Comparison of ENCODE assay signal across 12 cellular contexts in the genomic region with DNA sequence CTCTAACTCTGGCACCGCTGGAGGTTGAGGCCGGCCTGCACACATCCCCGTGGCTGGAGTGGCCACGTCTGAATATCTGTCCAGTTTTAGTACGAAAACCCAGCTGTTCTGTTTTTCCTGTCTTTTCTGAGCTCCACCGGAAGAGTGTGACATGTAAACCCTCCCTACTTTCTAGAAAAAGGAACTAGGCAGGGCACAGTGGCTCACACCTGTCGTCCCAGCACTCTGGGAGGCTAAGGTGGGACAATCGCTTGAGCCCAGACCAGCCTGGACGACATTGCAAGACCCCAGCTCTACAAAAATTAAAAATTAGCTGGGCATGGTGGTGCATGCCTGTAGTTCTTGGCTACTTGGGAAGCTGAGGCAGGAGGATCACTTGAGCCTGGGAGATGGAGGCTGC. TPM values are rescaled to one million over a fixed set of nuclear protein-coding genes. Genes with fewer than 3 reads are reported as not detected.
DNase-seq lines count a peak whose midpoint lies in the region; ATAC-seq, FAIRE-seq and TF ChIP-seq lines count a peak whose summit lies in the region.
"Had no signal": no experiment of that assay in that cellular context is flagged by ENCODE, and none has a peak within 500 bp of the region (broad histone marks: within the 10 kb centered on the region; RNA-seq: fewer than 3 reads in every experiment).

No MANE protein-coding gene starts in this region.

- WGBS in GM12878 (ENCODE audit: insufficient coverage, insufficient replicate concordance, low lambda C conversion rate, missing lambda C conversion rate) = 39% methylated on average over 9 of the region's 9 CpGs
- WGBS in spleen, 5 donors = 20 to 33% (median 24%) methylated on average over 9 of the region's 9 CpGs

- RAD21 ChIA-PET in GM12878 (lab: Charles Lee; ENCODE audit: unreplicated experiment) = no interaction called here

- H3K27me3 ChIP-seq in GM12878 (replicated peaks in 1 of 2; ENCODE audit: control insufficient read depth in 2 of 2, insufficient read depth in 2 of 2, low read length in 1 of 2) (no peaks in the 10 kb centered on the region), spleen (replicated peaks in 1 of 7) (no peaks in the 10 kb centered on the region)
- H3K27me3 ChIP-seq: foreskin keratinocyte had no signal

- no peak for TF ChIP-seq EP300 in GM12878 (IDR thresholded peaks at IDR 0.05; ENCODE audit: borderline replicate concordance in 1 of 2, control insufficient read depth in 1 of 2, low read depth in 2 of 2, low read length in 2 of 2)

- CTCF ChIA-PET in activated CD4-positive, alpha-beta T cell treated with anti-CD3 and anti-CD28 coated beads, Interleukin-2, amount 10 ng/mL, durations not matched to agents 7 days and 5 days (lab: Charles Lee) = interaction anchor here (0.9 kb wide), 1 partner anchor 11 kb away, joined by 3 read pairs; no protein-coding TSS in a partner anchor
- CTCF ChIA-PET in GM12878 (lab: Yijun Ruan, JAX) = no interaction called here

- ATAC-seq in GM12878 = no peak
- ATAC-seq: foreskin keratinocyte had no signal

- no peak for DNase-seq in activated CD4-positive, alpha-beta T cell treated with anti-CD3 and anti-CD28 coated beads, Interleukin-2, amount 10 ng/mL, durations not matched to agents 7 days and 5 days
- no peak for DNase-seq in activated CD4-positive, alpha-beta T cell treated with anti-CD3 and anti-CD28 coated beads, Interleukin-2, amount 50 U/mL, for 48 hours
- DNase-seq in GM12878 (ENCODE audit: low read depth, low spot score) = no peak
- no peak for DNase-seq in spleen
- DNase-seq in NCI-H1436 treated with DMSO at 0.1 percent for 48 hours (lab: John Stamatoyannopoulos, UW) = no peak
- DNase-seq in NCI-H526 treated with DMSO at 0.1 percent for 48 hours (lab: John Stamatoyannopoulos, UW) = no peak
- DNase-seq in effector CD4-positive, alpha-beta T cell = no peak
- DNase-seq: activated CD4-positive, alpha-beta T cell treated with anti-CD3 and anti-CD28 coated beads for 48 hours; foreskin keratinocyte had no signal

- H3K4me2 ChIP-seq in GM12878 (ENCODE audit: control insufficient read depth, insufficient read depth) = peak overlapping the region; percentile 46; the same call in 1 of the 2 replicates

- H3K27me3 Mint-ChIP-seq in activated CD4-positive, alpha-beta T cell treated with anti-CD3 and anti-CD28 coated beads, Interleukin-2, amount 10 ng/mL, durations not matched to agents 7 days and 5 days = no peaks in the 10 kb centered on the region
- no peaks in the 10 kb centered on the region for H3K27me3 Mint-ChIP-seq in IgD-negative memory B cell

- POLR2A ChIA-PET in activated CD4-positive, alpha-beta T cell treated with anti-CD3 and anti-CD28 coated beads, Interleukin-2, amount 10 ng/mL, durations not matched to agents 7 days and 5 days (lab: Charles Lee) = no interaction called here
- POLR2A ChIA-PET in GM12878 (lab: Charles Lee) = no interaction called here

- H3K4me3 Mint-ChIP-seq in activated CD4-positive, alpha-beta T cell treated with anti-CD3 and anti-CD28 coated beads, Interleukin-2, amount 10 ng/mL, durations not matched to agents 7 days and 5 days = peak overlapping the region; percentile 71
- peak overlapping the region; percentile 58 to 92 (median 77) for H3K4me3 Mint-ChIP-seq in IgD-negative memory B cell

- SMC1A ChIA-PET in GM12878 (lab: Charles Lee; ENCODE audit: uncharacterized antibody, unreplicated experiment) = no interaction called here

- H3K9ac ChIP-seq in GM12878 (ENCODE audit: control insufficient read depth, insufficient read depth, low read length) = no peak overlapping the region

- no TSS peak for BruUV-seq in GM12878 (replicated peaks; lab: Mats Ljungman, UMichigan)

- FAIRE-seq in GM12878 (lab: Jason Lieb, UNC) = no peak

- no peaks in the 10 kb centered on the region for H3K9me3 Mint-ChIP-seq in activated CD4-positive, alpha-beta T cell treated with anti-CD3 and anti-CD28 coated beads, Interleukin-2, amount 10 ng/mL, durations not matched to agents 7 days and 5 days
- no peaks in the 10 kb centered on the region for H3K9me3 Mint-ChIP-seq in IgD-negative memory B cell

- peaks cover 59% of the 10 kb centered on the region for H3K4me1 Mint-ChIP-seq in activated CD4-positive, alpha-beta T cell treated with anti-CD3 and anti-CD28 coated beads, Interleukin-2, amount 10 ng/mL, durations not matched to agents 7 days and 5 days
- peaks cover 8 to 22% (median 19%) of the 10 kb centered on the region in 3 donors for H3K4me1 Mint-ChIP-seq in IgD-negative memory B cell

- H3K79me2 ChIP-seq in GM12878 (ENCODE audit: control insufficient read depth, insufficient read depth, low read length) = no peaks in the 10 kb centered on the region

- peak overlapping the region; percentile 95 for H3K27ac Mint-ChIP-seq in activated CD4-positive, alpha-beta T cell treated with anti-CD3 and anti-CD28 coated beads, Interleukin-2, amount 10 ng/mL, durations not matched to agents 7 days and 5 days
- H3K27ac Mint-ChIP-seq in IgD-negative memory B cell = peak overlapping the region; percentile 76 to 80 (median 79)

- TF ChIP-seq POLR2A in GM12878 (IDR thresholded peaks at IDR 0.05; ENCODE audit: low read depth, low read length) = no peak
- no peak for TF ChIP-seq POLR2A in spleen (IDR thresholded peaks at IDR 0.05)

- no peaks in the 10 kb centered on the region for H3K36me3 ChIP-seq in GM12878 (ENCODE audit: control insufficient read depth in 2 of 2, insufficient read depth in 2 of 2, low read length in 1 of 2)
- no peaks in the 10 kb centered on the region for H3K36me3 ChIP-seq in spleen

- H3K27ac ChIP-seq in GM12878 (ENCODE audit: control insufficient read depth, insufficient read depth) (peak overlapping the region; percentile 7), spleen (peak overlapping the region in 7 of 8 donors; percentile 85 to 93 (median 89))
- H3K27ac ChIP-seq: foreskin keratinocyte had no signal

- H3K9me3 ChIP-seq in GM12878 (replicated peaks; ENCODE audit: control insufficient read depth, insufficient read depth, low read length) (no peaks in the 10 kb centered on the region), spleen (no peaks in the 10 kb centered on the region)

- H3K4me3 ChIP-seq in GM12878 (0 out of 2 replicates have a peak overlapping the region, but pooled peaks have one; percentile 13), spleen (peak overlapping the region in 1 of 8 donors; percentile 6)

- H3K4me1 ChIP-seq in GM12878 (ENCODE audit: control insufficient read depth, insufficient read depth, low read length) = peaks cover 47% of the 10 kb centered on the region
- H3K4me1 ChIP-seq in spleen = peaks cover 18 to 67% (median 60%) of the 10 kb centered on the region in 6 donors

- H3K36me3 Mint-ChIP-seq in activated CD4-positive, alpha-beta T cell treated with anti-CD3 and anti-CD28 coated beads, Interleukin-2, amount 10 ng/mL, durations not matched to agents 7 days and 5 days (ENCODE audit: low read depth) = no peaks in the 10 kb centered on the region
- H3K36me3 Mint-ChIP-seq in IgD-negative memory B cell = no peaks in the 10 kb centered on the region

- intact Hi-C loops in GM12878 (cut with micrococcal nuclease; ENCODE audit: unreplicated experiment) (no loop called here), spleen (cut with DNase I; ENCODE audit: low total_unique reads) (no loop called here)

- H4K20me1 ChIP-seq in GM12878 (ENCODE audit: control insufficient read depth, insufficient read depth) = no peaks in the 10 kb centered on the region

- TF ChIP-seq RAD21 in GM12878 (IDR thresholded peaks at IDR 0.05; ENCODE audit: insufficient read depth, low read depth, low read length) = no peak

- peak overlapping the region; percentile 5; the same call in 1 of the 2 replicates for H2AFZ ChIP-seq in GM12878 (ENCODE audit: control insufficient read depth, low read depth, low read length)

- in situ Hi-C loops in GM12878 (cut with MboI) = no loop called here

- no peak for TF ChIP-seq CTCF in GM12878 (IDR thresholded peaks at IDR 0.05 in 2 of 3, conservative IDR thresholded peaks at IDR 0.05 in 1 of 3; ENCODE audit: control insufficient read depth in 2 of 3, extremely low read depth in 1 of 3, insufficient read depth in 1 of 3, low read depth in 3 of 3, low read length in 3 of 3)
- TF ChIP-seq CTCF in spleen (IDR thresholded peaks at IDR 0.05 in 8 of 11, conservative IDR thresholded peaks at IDR 0.05 in 3 of 11) = no peak

RNA-seq across cellular contexts. Expression of gene PHYKPL, which starts 8.2 kb away (rescaled TPM):
- 100 to 1,000 TPM; 126 to 138 TPM for total RNA-seq in activated CD4-positive, alpha-beta T cell treated with anti-CD3 and anti-CD28 coated beads, Interleukin-2, amount 10 ng/mL, durations not matched to agents 7 days and 5 days
- polyA plus RNA-seq in IgD-negative memory B cell (58.1 TPM), GM12878 (2011; rRNA removed) (39.9 and 53.9 TPM in 2 replicates), GM12878 (2014; fragmentation: Illumina TruSeq; extraction: Trizol) (17.3 and 22.9 TPM in 2 replicates), GM12878 (2014; fragmentation: Nextera tagmentation; extraction: Ambion mirVana) (1 to 10 TPM; 4.5 to 7.9 TPM), GM12878 (2014; rRNA removed) (40.6 and 42.3 TPM in 2 replicates), GM12878 (2016; fragmentation: Nextera tagmentation; extraction: Ambion mirVana) (10 to 100 TPM; 26.0 to 29.0 TPM), spleen (10 to 100 TPM; 46.9 to 82.7 (median 74.5) TPM)
- 144 and 151 TPM in 2 replicates for total RNA-seq in GM12878 (2013; cell fraction: nucleolus; rRNA removed)
- total RNA-seq in GM12878 (2014; rRNA removed) (25.2 and 26.6 TPM in 2 replicates), GM12878 (2014; rRNA removed; fragmentation: Illumina TruSeq; extraction: Trizol) (23.3 and 23.5 TPM in 2 replicates), GM12878 (2021) (36.1 and 45.1 TPM in 2 replicates), spleen (100 to 1,000 TPM in 6 of 7 donors, 10 to 100 TPM in 1; 91.8 to 209 (median 132) TPM)
- 16.0 TPM for polyA plus RNA-seq in GM12878 (2011; ENCODE audit: low read depth)
- 37.9 and 49.1 TPM in 2 replicates for polyA plus RNA-seq in GM12878 (2011; cell fraction: cytosol; rRNA removed)
- polyA plus RNA-seq in GM12878 (2011; cell fraction: nucleus; rRNA removed) = 213 and 242 TPM in 2 replicates
- 34.1 and 38.8 TPM in 2 replicates for polyA plus RNA-seq in GM12878 (2012)
- polyA minus RNA-seq in GM12878 (2011; rRNA and poly(A)+ RNA removed) = 63.2 and 88.8 TPM in 2 replicates
- polyA minus RNA-seq in GM12878 (2011; cell fraction: cytosol; rRNA and poly(A)+ RNA removed) = 9.1 and 13.4 TPM in 2 replicates
- polyA minus RNA-seq in GM12878 (2011; cell fraction: nucleus; rRNA and poly(A)+ RNA removed) = 79.1 and 138 TPM in 2 replicates

RNA-seq across cellular contexts. Expression of gene HNRNPAB, which starts 36.4 kb away (rescaled TPM):
- 100 to 1,000 TPM; 185 to 215 TPM for total RNA-seq in activated CD4-positive, alpha-beta T cell treated with anti-CD3 and anti-CD28 coated beads, Interleukin-2, amount 10 ng/mL, durations not matched to agents 7 days and 5 days
- polyA plus RNA-seq in IgD-negative memory B cell = 70.6 TPM
- total RNA-seq in GM12878 (2013; cell fraction: nucleolus; rRNA removed) = 21.9 and 24.9 TPM in 2 replicates
- total RNA-seq in GM12878 (2014; rRNA removed) = 120 and 134 TPM in 2 replicates
- 167 and 175 TPM in 2 replicates for total RNA-seq in GM12878 (2014; rRNA removed; fragmentation: Illumina TruSeq; extraction: Trizol)
- total RNA-seq in GM12878 (2021) = 311 and 330 TPM in 2 replicates
- 118 TPM for polyA plus RNA-seq in GM12878 (2011; ENCODE audit: low read depth)
- polyA plus RNA-seq in GM12878 (2011; rRNA removed) = 193 and 198 TPM in 2 replicates
- polyA plus RNA-seq in GM12878 (2011; cell fraction: cytosol; rRNA removed) = 148 and 169 TPM in 2 replicates
- 78.5 and 127 TPM in 2 replicates for polyA plus RNA-seq in GM12878 (2011; cell fraction: nucleus; rRNA removed)
- polyA plus RNA-seq in GM12878 (2012) = 119 and 164 TPM in 2 replicates
- 262 and 268 TPM in 2 replicates for polyA plus RNA-seq in GM12878 (2014; fragmentation: Illumina TruSeq; extraction: Trizol)
- polyA plus RNA-seq in GM12878 (2014; fragmentation: Nextera tagmentation; extraction: Ambion mirVana) = 10 to 100 TPM; 42.3 to 77.6 TPM
- polyA plus RNA-seq in GM12878 (2014; rRNA removed) = 299 and 332 TPM in 2 replicates
- polyA plus RNA-seq in GM12878 (2016; fragmentation: Nextera tagmentation; extraction: Ambion mirVana) = 100 to 1,000 TPM; 269 to 302 TPM
- polyA minus RNA-seq in GM12878 (2011; rRNA and poly(A)+ RNA removed) = 56.9 and 60.6 TPM in 2 replicates
- polyA minus RNA-seq in GM12878 (2011; cell fraction: cytosol; rRNA and poly(A)+ RNA removed) = 39.2 and 49.7 TPM in 2 replicates
- 21.6 and 37.5 TPM in 2 replicates for polyA minus RNA-seq in GM12878 (2011; cell fraction: nucleus; rRNA and poly(A)+ RNA removed)
- 100 to 1,000 TPM in 4 of 7 donors, 10 to 100 TPM in 3; 55.9 to 136 (median 113) TPM for total RNA-seq in spleen
- polyA plus RNA-seq in spleen = 100 to 1,000 TPM in 2 of 3 donors, 10 to 100 TPM in 1; 88.2 to 144 (median 120) TPM

RNA-seq across cellular contexts. Expression of gene GMCL2, which starts 53.6 kb away (rescaled TPM):
- not detected for total RNA-seq in activated CD4-positive, alpha-beta T cell treated with anti-CD3 and anti-CD28 coated beads, Interleukin-2, amount 10 ng/mL, durations not matched to agents 7 days and 5 days
- polyA plus RNA-seq in IgD-negative memory B cell (not detected), GM12878 (2011; rRNA removed) (0.04 TPM in 1 of 2 replicates, not detected in the other), GM12878 (2014; fragmentation: Illumina TruSeq; extraction: Trizol) (not detected in 2 replicates), GM12878 (2014; fragmentation: Nextera tagmentation; extraction: Ambion mirVana) (not detected), GM12878 (2014; rRNA removed) (not detected in 2 replicates), GM12878 (2016; fragmentation: Nextera tagmentation; extraction: Ambion mirVana) (under 1 TPM in 1 of 2 experiments, not detected in 1; 0.07 TPM), spleen (under 1 TPM in 1 of 3 donors, not detected in 2; 0.03 TPM)
- not detected in 2 replicates for total RNA-seq in GM12878 (2013; cell fraction: nucleolus; rRNA removed)
- total RNA-seq in GM12878 (2014; rRNA removed) (not detected in 2 replicates), GM12878 (2014; rRNA removed; fragmentation: Illumina TruSeq; extraction: Trizol) (not detected in 2 replicates), GM12878 (2021) (not detected in 2 replicates), spleen (not detected)
- not detected for polyA plus RNA-seq in GM12878 (2011; ENCODE audit: low read depth)
- not detected in 2 replicates for polyA plus RNA-seq in GM12878 (2011; cell fraction: cytosol; rRNA removed)
- not detected in 2 replicates for polyA plus RNA-seq in GM12878 (2011; cell fraction: nucleus; rRNA removed)
- polyA plus RNA-seq in GM12878 (2012) = not detected in 2 replicates
- not detected in 2 replicates for polyA minus RNA-seq in GM12878 (2011; rRNA and poly(A)+ RNA removed)
- polyA minus RNA-seq in GM12878 (2011; cell fraction: cytosol; rRNA and poly(A)+ RNA removed) = not detected in 2 replicates
- polyA minus RNA-seq in GM12878 (2011; cell fraction: nucleus; rRNA and poly(A)+ RNA removed) = not detected in 2 replicates
- total RNA-seq: foreskin keratinocyte, lower leg skin, RPMI7951 had no signal
- polyA plus RNA-seq: foreskin keratinocyte had no signal
